35 cellular contexts compared by ENCODE assay signal in genomic region chr10:60298408-60299389, GRCh38.
DNase-seq lines count a peak whose midpoint lies in the region; ATAC-seq and TF ChIP-seq lines count a peak whose summit lies in the region.
"Had no signal": no experiment of that assay in that cellular context is flagged by ENCODE, and none has a peak within 500 bp of the region (broad histone marks: within the 10 kb centered on the region; RNA-seq: fewer than 3 reads in every experiment).

No MANE protein-coding gene starts in this region.

- no peak for ATAC-seq in heart right ventricle
- ATAC-seq in left ventricle myocardium superior, result no peak
- ATAC-seq in GM21526 (IDR thresholded peaks at IDR 0.05; ENCODE audit: low FRiP score, unreplicated experiment), result no peak
- no peak for ATAC-seq in lower lobe of right lung
- ATAC-seq: activated CD4-positive, alpha-beta T cell treated with anti-CD3 and anti-CD28 coated beads for 36 hours; activated CD8-positive, alpha-beta T cell treated with anti-CD3 and anti-CD28 coated beads for 36 hours; activated T-helper 17 cell treated with anti-CD3 and anti-CD28 coated beads, Interleukin-2, amount 50 U/mL, for 72 hours; body of pancreas; foreskin keratinocyte; stimulated activated naive CD8-positive, alpha-beta T cell treated with anti-CD3 and anti-CD28 coated beads, Interleukin-15, Interleukin-2, amounts not matched to agents 100 U/mL and 50 U/mL, for 24 hours had no signal

- H3K4me3 Mint-ChIP-seq in mesothelial cell of epicardium, result peak overlapping the region; percentile 17
- H3K4me3 Mint-ChIP-seq: activated CD4-positive, alpha-beta T cell treated with anti-CD3 and anti-CD28 coated beads for 36 hours; activated CD8-positive, alpha-beta T cell treated with anti-CD3 and anti-CD28 coated beads for 36 hours; activated naive CD4-positive, alpha-beta T cell treated with anti-CD3 and anti-CD28 coated beads, Interleukin-2, amount 10 ng/mL, durations not matched to agents 7 days and 5 days; activated T-helper 17 cell treated with anti-CD3 and anti-CD28 coated beads, Interleukin-2, amount 50 U/mL, for 72 hours; CD4-positive, CD25-positive, alpha-beta regulatory T cell; IgD-negative memory B cell; nephron progenitor cell had no signal

- TF ChIP-seq CTCF in heart right ventricle (IDR thresholded peaks at IDR 0.05) (no peak), mesothelial cell of epicardium (IDR thresholded peaks at IDR 0.05; ENCODE audit: unreplicated experiment) (no peak), lower lobe of right lung (IDR thresholded peaks at IDR 0.05) (no peak)

- H3K27me3 Mint-ChIP-seq in mesothelial cell of epicardium (ENCODE audit: low read depth), result no peaks in the 10 kb centered on the region
- H3K27me3 Mint-ChIP-seq: activated CD4-positive, alpha-beta T cell treated with anti-CD3 and anti-CD28 coated beads for 36 hours; activated naive CD4-positive, alpha-beta T cell treated with anti-CD3 and anti-CD28 coated beads, Interleukin-2, amount 10 ng/mL, durations not matched to agents 7 days and 5 days; activated T-helper 17 cell treated with anti-CD3 and anti-CD28 coated beads, Interleukin-2, amount 50 U/mL, for 72 hours; IgD-negative memory B cell had no signal

- peaks cover 5% of the 10 kb centered on the region for H3K36me3 Mint-ChIP-seq in mesothelial cell of epicardium
- H3K36me3 Mint-ChIP-seq: activated naive CD4-positive, alpha-beta T cell treated with anti-CD3 and anti-CD28 coated beads, Interleukin-2, amount 10 ng/mL, durations not matched to agents 7 days and 5 days; CD4-positive, CD25-positive, alpha-beta regulatory T cell; IgD-negative memory B cell had no signal

- peaks cover 0 to 43% (median 10%) of the 10 kb centered on the region in 9 donors for H3K4me1 ChIP-seq in heart right ventricle
- H3K4me1 ChIP-seq in lower lobe of right lung, result peaks cover 9% of the 10 kb centered on the region
- H3K4me1 ChIP-seq: spleen, testis had no signal

- H3K9me3 ChIP-seq in heart right ventricle (peaks cover 0 to 8% (median 0%) of the 10 kb centered on the region in 11 donors), lower lobe of right lung (no peaks in the 10 kb centered on the region)
- H3K9me3 ChIP-seq: adrenal gland, body of pancreas, ovary, spleen, testis had no signal

- DNase-seq in heart right ventricle (no peak), left ventricle myocardium superior (no peak), cerebellum (ENCODE audit: low spot score) (peak; percentile 29), mesothelial cell of epicardium (ENCODE audit: low spot score in 2 of 2, unreplicated experiment in 2 of 2) (no peak), GDM1 (lab: John Stamatoyannopoulos, UW) (no peak), lower lobe of right lung (no peak)
- DNase-seq: activated CD4-positive, alpha-beta T cell treated with anti-CD3 and anti-CD28 coated beads for 36 hours; activated CD8-positive, alpha-beta memory T cell treated with anti-CD3 and anti-CD28 coated beads, Interleukin-2, amount 50 U/mL, for 48 hours; activated CD8-positive, alpha-beta T cell treated with anti-CD3 and anti-CD28 coated beads for 36 hours; activated naive CD4-positive, alpha-beta T cell treated with anti-CD3 and anti-CD28 coated beads, Interleukin-2, amount 10 ng/mL, durations not matched to agents 7 days and 5 days; adrenal gland; AML-193; body of pancreas; CD4-positive, CD25-positive, alpha-beta regulatory T cell; effector CD8-positive, alpha-beta T cell; foreskin keratinocyte; kidney glomerular epithelial cell; mammary epithelial cell; NCI-H187; NCI-H2171 treated with DMSO at 0.1 percent for 48 hours; NCI-H69; nephron progenitor cell; ovary; PC-9; retina; SHP77 treated with DMSO at 0.1 percent for 48 hours; spleen; stimulated activated CD4-positive, alpha-beta T cell treated with anti-CD3 and anti-CD28 coated beads, Interleukin-2, amount 100 ng/mL, for 24 hours; stimulated activated naive CD8-positive, alpha-beta T cell treated with anti-CD3 and anti-CD28 coated beads, Interleukin-15, Interleukin-2, amounts not matched to agents 100 U/mL and 50 U/mL, for 24 hours; T-helper 9 cell; testis had no signal

- H3K9me3 Mint-ChIP-seq in mesothelial cell of epicardium, result peaks cover 6% of the 10 kb centered on the region
- H3K9me3 Mint-ChIP-seq: activated CD8-positive, alpha-beta T cell treated with anti-CD3 and anti-CD28 coated beads for 36 hours; activated naive CD4-positive, alpha-beta T cell treated with anti-CD3 and anti-CD28 coated beads, Interleukin-2, amount 10 ng/mL, durations not matched to agents 7 days and 5 days; activated T-helper 17 cell treated with anti-CD3 and anti-CD28 coated beads, Interleukin-2, amount 50 U/mL, for 72 hours; CD4-positive, CD25-positive, alpha-beta regulatory T cell; IgD-negative memory B cell had no signal

- WGBS in heart right ventricle, 2 donors, result 50 to 57% methylated on average over 9 of the region's 9 CpGs

- H3K4me1 Mint-ChIP-seq in mesothelial cell of epicardium, result peaks cover 42% of the 10 kb centered on the region
- H3K4me1 Mint-ChIP-seq: activated naive CD4-positive, alpha-beta T cell treated with anti-CD3 and anti-CD28 coated beads, Interleukin-2, amount 10 ng/mL, durations not matched to agents 7 days and 5 days; CD4-positive, CD25-positive, alpha-beta regulatory T cell had no signal

- H3K36me3 ChIP-seq in heart right ventricle (no peaks in the 10 kb centered on the region), lower lobe of right lung (no peaks in the 10 kb centered on the region)
- H3K36me3 ChIP-seq: adrenal gland, ovary, spleen had no signal

- H3K4me3 ChIP-seq in heart right ventricle (peak overlapping the region; percentile 1 to 59 (median 49)), lower lobe of right lung (no peak overlapping the region)
- H3K4me3 ChIP-seq: adrenal gland, body of pancreas, ovary, PC-9, testis had no signal

- H3K27ac ChIP-seq in heart right ventricle (peak overlapping the region; percentile 23 to 86 (median 74)), lower lobe of right lung (no peak overlapping the region)
- H3K27ac ChIP-seq: body of pancreas, foreskin keratinocyte, ovary, PC-9, testis, VCaP had no signal

- H3K27me3 ChIP-seq in heart right ventricle, result no peaks in the 10 kb centered on the region
- no peaks in the 10 kb centered on the region for H3K27me3 ChIP-seq in lower lobe of right lung (ENCODE audit: low read depth)
- H3K27me3 ChIP-seq: adrenal gland, body of pancreas, foreskin keratinocyte, ovary, spleen, testis had no signal

- intact Hi-C loops in heart right ventricle (cut with DNase I) (loop anchor here in 1 of 10 donors (10.0 kb wide), 1 partner anchor 136 kb away; no protein-coding TSS in a partner anchor), left ventricle myocardium superior (cut with micrococcal nuclease) (no loop called here), lower lobe of right lung (cut with DNase I) (no loop called here)

- peak overlapping the region; percentile 55 for H3K27ac Mint-ChIP-seq in mesothelial cell of epicardium
- H3K27ac Mint-ChIP-seq: activated CD4-positive, alpha-beta T cell treated with anti-CD3 and anti-CD28 coated beads for 36 hours; activated CD8-positive, alpha-beta T cell treated with anti-CD3 and anti-CD28 coated beads for 36 hours; activated naive CD4-positive, alpha-beta T cell treated with anti-CD3 and anti-CD28 coated beads, Interleukin-2, amount 10 ng/mL, durations not matched to agents 7 days and 5 days; activated T-helper 17 cell treated with anti-CD3 and anti-CD28 coated beads, Interleukin-2, amount 50 U/mL, for 72 hours; CD4-positive, CD25-positive, alpha-beta regulatory T cell; IgD-negative memory B cell; nephron progenitor cell had no signal
